16 cellular contexts compared by ENCODE assay signal in the genomic region with DNA sequence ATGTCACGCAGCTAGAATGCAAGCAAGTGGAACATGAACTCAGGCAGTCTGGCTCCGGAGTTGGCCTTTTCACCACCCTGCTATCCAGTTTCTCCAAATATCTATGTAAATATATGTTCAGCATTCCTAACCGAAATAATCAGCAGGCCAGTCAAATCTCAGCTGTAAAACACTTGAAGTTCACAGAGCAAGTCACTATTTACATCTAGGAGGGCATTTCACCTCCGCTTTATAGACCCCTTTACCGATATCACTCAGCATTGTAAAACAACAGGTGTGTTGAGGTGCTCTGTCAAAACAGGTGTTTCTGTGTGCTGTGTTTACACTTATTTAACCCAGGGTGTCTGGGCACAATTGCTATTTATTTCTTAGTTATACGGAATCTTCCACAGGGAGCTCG. TPM values are rescaled to one million over a fixed set of nuclear protein-coding genes. Genes with fewer than 3 reads are reported as not detected.
"Had no signal": no experiment of that assay in that cellular context is flagged by ENCODE, and none has a peak within 500 bp of the region (broad histone marks: within the 10 kb centered on the region; RNA-seq: fewer than 3 reads in every experiment).

No MANE protein-coding gene starts in this region.

- H3K4me3 ChIP-seq: cardiac muscle cell, dorsolateral prefrontal cortex, thyroid gland, vagina had no signal

- FAIRE-seq: endometrium had no signal

- H3K4me1 Mint-ChIP-seq: activated CD4-positive, alpha-beta T cell treated with anti-CD3 and anti-CD28 coated beads for 36 hours had no signal

- H3K9me3 Mint-ChIP-seq: activated CD4-positive, alpha-beta memory T cell treated with anti-CD3 and anti-CD28 coated beads for 36 hours; activated naive CD4-positive, alpha-beta T cell treated with anti-CD3 and anti-CD28 coated beads, Interleukin-2, amount 50 U/mL, for 72 hours; naive thymus-derived CD8-positive, alpha-beta T cell; stimulated activated memory B cell treated with anti-CD40 and anti-IgM and Interleukin-4, amounts not matched to agents 10 μg/mL and 1 μg/mL and 100 μg/mL, for 72 hours had no signal

- H3K36me3 ChIP-seq: cardiac muscle cell, neutrophil, thyroid gland, vagina had no signal

- H3K9me3 ChIP-seq: neutrophil, thyroid gland, vagina had no signal

- H3K4me1 ChIP-seq: vagina had no signal

- DNase-seq: activated CD4-positive, alpha-beta memory T cell treated with anti-CD3 and anti-CD28 coated beads for 36 hours; activated CD4-positive, alpha-beta T cell treated with anti-CD3 and anti-CD28 coated beads for 36 hours; activated CD8-positive, alpha-beta memory T cell treated with anti-CD3 and anti-CD28 coated beads, Interleukin-2, amount 10 ng/mL, durations not matched to agents 7 days and 5 days; activated T-cell treated with anti-CD3 and anti-CD28 coated beads, Interleukin-2, amount 50 U/mL, for 1 hour; dorsolateral prefrontal cortex; islet precursor cell; naive thymus-derived CD8-positive, alpha-beta T cell; retina; stimulated activated CD4-positive, alpha-beta T cell treated with anti-CD3 and anti-CD28 coated beads, Interleukin-2, amount 100 ng/mL, for 48 hours; thyroid gland had no signal

- H3K4me3 Mint-ChIP-seq: activated CD4-positive, alpha-beta memory T cell treated with anti-CD3 and anti-CD28 coated beads for 36 hours; activated CD4-positive, alpha-beta T cell treated with anti-CD3 and anti-CD28 coated beads for 36 hours; activated CD8-positive, alpha-beta memory T cell treated with anti-CD3 and anti-CD28 coated beads, Interleukin-2, amount 10 ng/mL, durations not matched to agents 7 days and 5 days; naive thymus-derived CD8-positive, alpha-beta T cell; stimulated activated memory B cell treated with anti-CD40 and anti-IgM and Interleukin-4, amounts not matched to agents 10 μg/mL and 1 μg/mL and 100 μg/mL, for 72 hours had no signal

- H3K36me3 Mint-ChIP-seq: activated CD4-positive, alpha-beta memory T cell treated with anti-CD3 and anti-CD28 coated beads for 36 hours; activated CD8-positive, alpha-beta memory T cell treated with anti-CD3 and anti-CD28 coated beads, Interleukin-2, amount 10 ng/mL, durations not matched to agents 7 days and 5 days; activated naive CD4-positive, alpha-beta T cell treated with anti-CD3 and anti-CD28 coated beads, Interleukin-2, amount 50 U/mL, for 72 hours; naive thymus-derived CD8-positive, alpha-beta T cell; stimulated activated memory B cell treated with anti-CD40 and anti-IgM and Interleukin-4, amounts not matched to agents 10 μg/mL and 1 μg/mL and 100 μg/mL, for 72 hours had no signal

- H3K27ac ChIP-seq: cardiac muscle cell, dorsolateral prefrontal cortex, neutrophil, thyroid gland, vagina had no signal

- H3K27ac Mint-ChIP-seq: activated CD4-positive, alpha-beta memory T cell treated with anti-CD3 and anti-CD28 coated beads for 36 hours; activated CD4-positive, alpha-beta T cell treated with anti-CD3 and anti-CD28 coated beads for 36 hours; activated CD8-positive, alpha-beta memory T cell treated with anti-CD3 and anti-CD28 coated beads, Interleukin-2, amount 10 ng/mL, durations not matched to agents 7 days and 5 days; activated naive CD4-positive, alpha-beta T cell treated with anti-CD3 and anti-CD28 coated beads, Interleukin-2, amount 50 U/mL, for 72 hours; naive thymus-derived CD8-positive, alpha-beta T cell; stimulated activated memory B cell treated with anti-CD40 and anti-IgM and Interleukin-4, amounts not matched to agents 10 μg/mL and 1 μg/mL and 100 μg/mL, for 72 hours had no signal

- H3K27me3 ChIP-seq: dorsolateral prefrontal cortex, thyroid gland, vagina had no signal

RNA-seq across cellular contexts. Expression of a gene that starts 12.2 kb away (rescaled TPM):
- total RNA-seq: naive thymus-derived CD8-positive, alpha-beta T cell had no signal
- polyA plus RNA-seq: naive thymus-derived CD8-positive, alpha-beta T cell had no signal
